Comparison of ENCODE assay signal across 8 cellular contexts in the genomic region with DNA sequence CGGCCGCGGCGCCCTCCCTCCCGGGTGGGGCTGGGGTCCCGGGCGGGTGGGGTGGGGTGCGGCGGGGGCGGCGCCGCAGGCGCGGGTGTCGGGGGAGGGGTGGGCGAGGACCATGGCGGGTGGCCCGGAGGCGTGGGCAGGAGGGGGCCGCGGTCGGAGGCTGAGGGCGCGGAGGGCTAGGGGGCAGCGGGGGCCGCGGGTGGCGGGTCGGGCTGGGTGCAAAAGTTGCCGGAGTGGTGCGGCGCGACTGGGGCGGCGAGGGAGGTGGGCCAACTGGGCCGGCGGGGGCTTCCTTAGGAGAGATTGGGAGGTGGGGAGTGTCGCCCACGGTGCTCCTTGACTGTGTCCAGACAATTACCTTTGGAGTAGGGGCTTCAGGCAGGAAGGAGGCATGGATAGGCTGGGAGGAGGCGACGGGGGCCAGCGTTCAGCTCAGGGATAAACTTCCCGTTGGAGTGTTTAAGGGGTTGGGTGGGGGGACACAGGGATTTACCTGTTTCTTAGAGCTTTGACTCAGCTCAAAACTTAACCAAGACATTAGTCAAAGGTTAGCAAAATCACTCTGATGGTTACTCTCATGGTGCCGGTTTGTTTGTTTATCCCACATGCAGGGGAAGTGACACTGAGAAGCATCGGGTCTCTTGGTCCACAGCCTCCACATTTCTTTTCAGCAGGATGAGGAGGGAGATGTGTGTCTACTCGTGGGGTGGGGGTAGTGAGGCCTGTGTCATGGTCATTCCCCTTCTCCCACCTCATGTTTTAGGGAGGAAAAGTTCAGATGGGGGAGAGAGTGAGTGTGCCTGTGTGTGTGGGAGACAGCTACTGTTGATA. TPM values are rescaled to one million over a fixed set of nuclear protein-coding genes. Genes with fewer than 3 reads are reported as not detected.
DNase-seq lines count a peak whose midpoint lies in the region; ATAC-seq lines count a peak whose summit lies in the region.

No MANE protein-coding gene starts in this region.

- peak; percentile 26 for ATAC-seq in HG02970 (IDR thresholded peaks at IDR 0.05; ENCODE audit: low FRiP score, unreplicated experiment)

- H3K36me3 ChIP-seq in urinary bladder (ENCODE audit: insufficient read depth), result no peaks in the 10 kb centered on the region

- peak overlapping the region; percentile 99 for H3K4me3 ChIP-seq in urinary bladder (ENCODE audit: low read depth, low read length)

- peak; percentile 62 for DNase-seq in NCI-H82 (lab: John Stamatoyannopoulos, UW)
- no peak for DNase-seq in NCI-H82 treated with DMSO at 0.1 percent for 48 hours (lab: John Stamatoyannopoulos, UW; ENCODE audit: unreplicated experiment)
- peak; percentile 4 for DNase-seq in OCI-M1 (lab: John Stamatoyannopoulos, UW)
- peak; percentile 7 for DNase-seq in activated effector memory CD4-positive, alpha-beta T cell treated with Interleukin-2 at 50 U/mL for 16 hours
- DNase-seq in globus pallidus (ENCODE audit: low spot score), result peak; percentile 26
- peak in 30 of 56 donors; percentile 1 to 53 (median 22) for DNase-seq in nucleus accumbens (lab: John Stamatoyannopoulos, UW)

- peak overlapping the region; percentile 97 for H3K27ac ChIP-seq in urinary bladder (ENCODE audit: low read depth)

- H3K4me1 ChIP-seq in urinary bladder (ENCODE audit: insufficient read depth), result no peaks in the 10 kb centered on the region

- WGBS in urinary bladder, result under 1% methylated on average over 46 of the region's 46 CpGs

RNA-seq across cellular contexts. Expression of a gene that starts 0.9 kb away (rescaled TPM):
- 166 TPM for total RNA-seq in urinary bladder
- polyA plus RNA-seq in urinary bladder, result 12.9 TPM
